Comparison of ENCODE assay signal across 2 cellular contexts in genomic region chr22:47175151-47175760, GRCh38.
TF ChIP-seq lines count a peak whose summit lies in the region.

No MANE protein-coding gene starts in this region.

TF ChIP-seq in HEK293, 187 proteins besides CTCF, POLR2A, EP300 and RAD21 (continued from another document):
- no peak for TF ChIP-seq SETDB1 (IDR thresholded peaks at IDR 0.05; ENCODE audit: insufficient read length, low read length)
- TF ChIP-seq BCL11A (tag by site-specific recombination; IDR thresholded peaks at IDR 0.05; ENCODE audit: low read depth): no peak
- TF ChIP-seq ZNF776 (tag by site-specific recombination; IDR thresholded peaks at IDR 0.05; ENCODE audit: borderline replicate concordance): no peak

TF ChIP-seq in H1, 55 proteins besides CTCF, POLR2A, EP300 and RAD21 (continued from another document):
- TF ChIP-seq E2F6 (IDR thresholded peaks at IDR 0.05): no peak
- TF ChIP-seq SIX5 (IDR thresholded peaks at IDR 0.05; ENCODE audit: low read depth, low read length): no peak
- TF ChIP-seq SIN3A (conservative IDR thresholded peaks at IDR 0.05 in 1 of 2, IDR thresholded peaks at IDR 0.05 in 1 of 2; ENCODE audit: low read depth in 1 of 2, low read length in 2 of 2): no peak
- TF ChIP-seq TCF12 (IDR thresholded peaks at IDR 0.05; ENCODE audit: low read depth, low read length): no peak
- no peak for TF ChIP-seq CHD1 (IDR thresholded peaks at IDR 0.05; ENCODE audit: low read depth, low read length)
- no peak for TF ChIP-seq POU5F1 (IDR thresholded peaks at IDR 0.05; ENCODE audit: low read depth, low read length)
- no peak for TF ChIP-seq GTF2F1 (IDR thresholded peaks at IDR 0.05; ENCODE audit: borderline replicate concordance, low read depth, low read length)
- no peak for TF ChIP-seq CBX5 (IDR thresholded peaks at IDR 0.05; ENCODE audit: low read depth, low read length)
- TF ChIP-seq TAF7 (optimal IDR thresholded peaks at IDR 0.05; ENCODE audit: borderline replicate concordance, low read depth, low read length): no peak
- no peak for TF ChIP-seq JUN (IDR thresholded peaks at IDR 0.05; ENCODE audit: low read depth, low read length)
- no peak for TF ChIP-seq JUND (IDR thresholded peaks at IDR 0.05; ENCODE audit: low read length)
- TF ChIP-seq GABPA (IDR thresholded peaks at IDR 0.05; ENCODE audit: borderline replicate concordance, insufficient read depth, low read length): no peak
- no peak for TF ChIP-seq KDM1A (IDR thresholded peaks at IDR 0.05; ENCODE audit: borderline replicate concordance, low read length)
- no peak for TF ChIP-seq FOSL1 (IDR thresholded peaks at IDR 0.05; ENCODE audit: insufficient read depth, low read depth, low read length)
- no peak for TF ChIP-seq HDAC2 (IDR thresholded peaks at IDR 0.05; ENCODE audit: borderline replicate concordance in 1 of 2, low read depth in 2 of 2, low read length in 2 of 2)
- TF ChIP-seq RNF2 (IDR thresholded peaks at IDR 0.05; ENCODE audit: borderline replicate concordance, low read depth, low read length, missing control alignments, poor library complexity, severe bottlenecking): no peak
- TF ChIP-seq MAFK (IDR thresholded peaks at IDR 0.05; ENCODE audit: low read depth, low read length): no peak
